Comparison of ENCODE assay signal across 17 cellular contexts in genomic region chr13:98041081-98041820, GRCh38.
DNase-seq lines count a peak whose midpoint lies in the region; ATAC-seq and TF ChIP-seq lines count a peak whose summit lies in the region.
"Had no signal": no experiment of that assay in that cellular context is flagged by ENCODE, and none has a peak within 500 bp of the region (broad histone marks: within the 10 kb centered on the region; RNA-seq: fewer than 3 reads in every experiment).

No MANE protein-coding gene starts in this region.

- TF ChIP-seq POLR2A in thyroid gland (IDR thresholded peaks at IDR 0.05) (no peak), lower leg skin (IDR thresholded peaks at IDR 0.05) (no peak)

- H3K27me3 ChIP-seq in thyroid gland, result no peaks in the 10 kb centered on the region

- 88 to 94% methylated on average over 5 of the region's 5 CpGs for WGBS in thyroid gland, 2 donors
- 53 to 65% methylated on average over 5 of the region's 5 CpGs for WGBS in lower leg skin, 2 donors

- intact Hi-C loops in thyroid gland (cut with DNase I) (no loop called here), left colon (cut with DNase I, micrococcal nuclease) (no loop called here), lower leg skin (cut with DNase I; ENCODE audit: low total_unique reads) (no loop called here)

- no peaks in the 10 kb centered on the region for H3K36me3 ChIP-seq in thyroid gland

- DNase-seq in AG10803 (ENCODE audit: low read depth) (peak; percentile 80), GM04503 (ENCODE audit: low read depth) (peak; percentile 53), NCI-H526 treated with DMSO at 0.1 percent for 48 hours (lab: John Stamatoyannopoulos, UW) (peak; percentile 38), foreskin melanocyte (peak; percentile 70), thyroid gland (no peak), left colon (no peak), lower leg skin (ENCODE audit: low spot score in 2 of 2) (no peak)
- DNase-seq: Caco-2; CD4-positive, CD25-positive, alpha-beta regulatory T cell; DND-41; NCI-H1092; NCI-H1436; NCI-H187 treated with DMSO at 0.1 percent for 48 hours; NCI-H2107; NCI-H446 treated with DMSO at 0.1 percent for 48 hours; T-cell had no signal

- H3K9me3 ChIP-seq in thyroid gland, result no peaks in the 10 kb centered on the region
- H3K9me3 ChIP-seq: Caco-2 had no signal

- ATAC-seq in left colon, result no peak
- ATAC-seq: K562, T-cell had no signal

- H3K4me3 ChIP-seq in AG10803 (ENCODE audit: low read length) (no peak overlapping the region), thyroid gland (replicated peaks in 1 of 3) (no peak overlapping the region), lower leg skin (ENCODE audit: low read depth, poor library complexity, severe bottlenecking) (no peak overlapping the region)
- H3K4me3 ChIP-seq: K562 had no signal

- H3K27ac ChIP-seq in thyroid gland, result no peak overlapping the region

- TF ChIP-seq CTCF in AG10803 (conservative IDR thresholded peaks at IDR 0.05; ENCODE audit: low read length) (no peak), thyroid gland (IDR thresholded peaks at IDR 0.05) (no peak), lower leg skin (IDR thresholded peaks at IDR 0.05) (no peak)

- H3K4me1 ChIP-seq in thyroid gland, result no peaks in the 10 kb centered on the region
- H3K4me1 ChIP-seq: Caco-2 had no signal

Comparison
In these comparisons a context has a peak if more than half of its experiments do, and no peak if none do; other contexts are left out.
1. DNase-seq: peak in AG10803 (single experiment), GM04503 (single experiment), NCI-H526 treated with DMSO at 0.1 percent for 48 hours (single experiment) and foreskin melanocyte (single experiment); none in thyroid gland (0 of 2), left colon (0 of 2) and lower leg skin (0 of 2).